21 cellular contexts compared by ENCODE assay signal in genomic region chr1:100469578-100469977, GRCh38.
"Had no signal": no experiment of that assay in that cellular context is flagged by ENCODE, and none has a peak within 500 bp of the region (broad histone marks: within the 10 kb centered on the region; RNA-seq: fewer than 3 reads in every experiment).

No MANE protein-coding gene starts in this region.

- H3K9me3 ChIP-seq: esophagus squamous epithelium, gastrocnemius medialis, testis, vagina had no signal

- H3K4me1 Mint-ChIP-seq: memory B cell had no signal

- H3K27me3 Mint-ChIP-seq: activated naive CD8-positive, alpha-beta T cell treated with anti-CD3 and anti-CD28 coated beads for 36 hours; memory B cell; stimulated activated naive B cell treated with anti-CD40 and anti-IgM and Interleukin-4, amounts not matched to agents 10 μg/mL and 1 μg/mL and 100 μg/mL, for 72 hours; type B pancreatic cell had no signal

- H3K4me3 ChIP-seq: coronary artery, esophagus squamous epithelium, gastrocnemius medialis, testis, vagina had no signal

- H3K27ac Mint-ChIP-seq: activated naive CD8-positive, alpha-beta T cell treated with anti-CD3 and anti-CD28 coated beads for 36 hours; endodermal cell; memory B cell; stimulated activated naive B cell treated with anti-CD40 and anti-IgM and Interleukin-4, amounts not matched to agents 10 μg/mL and 1 μg/mL and 100 μg/mL, for 72 hours; type B pancreatic cell; WTC11 had no signal

- H3K27me3 ChIP-seq: esophagus squamous epithelium, gastrocnemius medialis, testis, vagina had no signal

- H3K4me3 Mint-ChIP-seq: activated naive CD8-positive, alpha-beta T cell treated with anti-CD3 and anti-CD28 coated beads for 36 hours; endodermal cell; memory B cell; neural crest cell; stimulated activated naive B cell treated with anti-CD40 and anti-IgM and Interleukin-4, amounts not matched to agents 10 μg/mL and 1 μg/mL and 100 μg/mL, for 72 hours; type B pancreatic cell; WTC11 had no signal

- H3K4me1 ChIP-seq: esophagus squamous epithelium, testis, vagina had no signal

- H3K36me3 ChIP-seq: gastrocnemius medialis, vagina had no signal

- H3K9me3 Mint-ChIP-seq: activated naive CD8-positive, alpha-beta T cell treated with anti-CD3 and anti-CD28 coated beads for 36 hours; endodermal cell; memory B cell; neural crest cell; stimulated activated naive B cell treated with anti-CD40 and anti-IgM and Interleukin-4, amounts not matched to agents 10 μg/mL and 1 μg/mL and 100 μg/mL, for 72 hours; type B pancreatic cell; WTC11 had no signal

- DNase-seq: activated CD4-positive, alpha-beta T cell treated with anti-CD3 and anti-CD28 coated beads, Interleukin-2, amount 50 U/mL, for 4 hours; activated naive CD4-positive, alpha-beta T cell treated with Interleukin-2 at 50 U/mL for 16 hours; activated naive CD8-positive, alpha-beta T cell treated with anti-CD3 and anti-CD28 coated beads for 36 hours; activated T-cell treated with anti-CD3 and anti-CD28 coated beads, Interleukin-2, amount 50 U/mL, for 48 hours; cerebellar nuclear complex; endodermal cell; esophagus squamous epithelium; gastrocnemius medialis; hippocampal formation; occipital lobe; retina; stimulated activated CD4-positive, alpha-beta T cell treated with anti-CD3 and anti-CD28 coated beads, Interleukin-2, amount 100 ng/mL, for 48 hours; stimulated activated CD8-positive, alpha-beta memory T cell treated with anti-CD3 and anti-CD28 coated beads, Interleukin-4, amount 100 ng/mL, for 48 hours; stimulated activated naive B cell treated with anti-CD40 and anti-IgM and Interleukin-4, amounts not matched to agents 10 μg/mL and 1 μg/mL and 100 μg/mL, for 72 hours; testis had no signal

- H3K27ac ChIP-seq: coronary artery, esophagus squamous epithelium, gastrocnemius medialis, testis, vagina had no signal

- ATAC-seq: stimulated activated naive B cell treated with anti-CD40 and anti-IgM and Interleukin-4, amounts not matched to agents 10 μg/mL and 1 μg/mL and 100 μg/mL, for 72 hours; WTC11 had no signal
